34 cellular contexts compared by ENCODE assay signal in genomic region chr2:211829725-211830124, GRCh38.
"Had no signal": no experiment of that assay in that cellular context is flagged by ENCODE, and none has a peak within 500 bp of the region (broad histone marks: within the 10 kb centered on the region; RNA-seq: fewer than 3 reads in every experiment).

No MANE protein-coding gene starts in this region.

- H3K9me3 ChIP-seq: adrenal gland, ascending aorta, body of pancreas, breast epithelium had no signal

- H3K4me3 ChIP-seq: adrenal gland, ascending aorta, body of pancreas, breast epithelium, cardiac muscle cell had no signal

- H3K4me1 ChIP-seq: adrenal gland, body of pancreas, breast epithelium had no signal

- H3K36me3 ChIP-seq: adrenal gland, ascending aorta, brain microvascular endothelial cell, breast epithelium, cardiac muscle cell had no signal

- ATAC-seq: activated naive CD4-positive, alpha-beta T cell treated with anti-CD3 and anti-CD28 coated beads, Interleukin-2, amount 50 U/mL, for 72 hours; activated naive CD8-positive, alpha-beta T cell treated with anti-CD3 and anti-CD28 coated beads, Interleukin-2, amount 50 U/mL, for 24 hours; activated T-cell treated with anti-CD3 and anti-CD28 coated beads, Interleukin-2, amount 50 U/mL, for 4 hours; activated T-cell treated with anti-CD3 and anti-CD28 coated beads, Interleukin-2, amount 50 U/mL, for 72 hours; activated T-helper 17 cell treated with anti-CD3 and anti-CD28 coated beads, Interleukin-2, amount 50 U/mL, for 72 hours; body of pancreas had no signal

- H3K27ac ChIP-seq: adrenal gland, ascending aorta, body of pancreas, brain microvascular endothelial cell, breast epithelium, cardiac muscle cell had no signal

- DNase-seq: activated effector memory CD4-positive, alpha-beta T cell treated with anti-CD3 and anti-CD28 coated beads, Interleukin-2, amount 50 U/mL, for 16 hours; activated effector memory CD4-positive, alpha-beta T cell treated with Interleukin-2 at 50 U/mL for 16 hours; activated gamma-delta T cell; activated gamma-delta T cell treated with Interleukin-2 at 50 U/mL for 16 hours; activated naive CD4-positive, alpha-beta T cell; activated naive CD4-positive, alpha-beta T cell treated with anti-CD3 and anti-CD28 coated beads for 36 hours; activated naive CD4-positive, alpha-beta T cell treated with anti-CD3 and anti-CD28 coated beads, Interleukin-2, amount 10 ng/mL, durations not matched to agents 7 days and 5 days; activated naive CD4-positive, alpha-beta T cell treated with anti-CD3 and anti-CD28 coated beads, Interleukin-2, amount 50 U/mL, for 16 hours; activated naive CD4-positive, alpha-beta T cell treated with Interleukin-2 at 50 U/mL for 16 hours; activated naive CD8-positive, alpha-beta T cell treated with anti-CD3 and anti-CD28 coated beads for 36 hours; activated naive CD8-positive, alpha-beta T cell treated with anti-CD3 and anti-CD28 coated beads, Interleukin-2, amount 10 ng/mL, durations not matched to agents 7 days and 5 days; activated naive CD8-positive, alpha-beta T cell treated with anti-CD3 and anti-CD28 coated beads, Interleukin-2, amount 50 U/mL, for 24 hours; activated T-cell treated with anti-CD3 and anti-CD28 coated beads, Interleukin-2, amount 50 U/mL, for 1 hour; activated T-cell treated with anti-CD3 and anti-CD28 coated beads, Interleukin-2, amount 50 U/mL, for 24 hours; activated T-cell treated with anti-CD3 and anti-CD28 coated beads, Interleukin-2, amount 50 U/mL, for 4 hours; activated T-cell treated with anti-CD3 and anti-CD28 coated beads, Interleukin-2, amount 50 U/mL, for 48 hours; activated T-cell treated with anti-CD3 and anti-CD28 coated beads, Interleukin-2, amount 50 U/mL, for 72 hours; adrenal gland; amniotic stem cell; amygdala; anterior cingulate cortex; aorta; body of pancreas; brain microvascular endothelial cell; caudate nucleus; central memory CD4-positive, alpha-beta T cell; cerebellar nuclear complex had no signal

- FAIRE-seq: astrocyte, bronchial epithelial cell had no signal

- H3K27me3 ChIP-seq: adrenal gland, ascending aorta, body of pancreas, brain microvascular endothelial cell, breast epithelium, cardiac muscle cell had no signal
